1 cellular context compared by ENCODE assay signal in the genomic region with DNA sequence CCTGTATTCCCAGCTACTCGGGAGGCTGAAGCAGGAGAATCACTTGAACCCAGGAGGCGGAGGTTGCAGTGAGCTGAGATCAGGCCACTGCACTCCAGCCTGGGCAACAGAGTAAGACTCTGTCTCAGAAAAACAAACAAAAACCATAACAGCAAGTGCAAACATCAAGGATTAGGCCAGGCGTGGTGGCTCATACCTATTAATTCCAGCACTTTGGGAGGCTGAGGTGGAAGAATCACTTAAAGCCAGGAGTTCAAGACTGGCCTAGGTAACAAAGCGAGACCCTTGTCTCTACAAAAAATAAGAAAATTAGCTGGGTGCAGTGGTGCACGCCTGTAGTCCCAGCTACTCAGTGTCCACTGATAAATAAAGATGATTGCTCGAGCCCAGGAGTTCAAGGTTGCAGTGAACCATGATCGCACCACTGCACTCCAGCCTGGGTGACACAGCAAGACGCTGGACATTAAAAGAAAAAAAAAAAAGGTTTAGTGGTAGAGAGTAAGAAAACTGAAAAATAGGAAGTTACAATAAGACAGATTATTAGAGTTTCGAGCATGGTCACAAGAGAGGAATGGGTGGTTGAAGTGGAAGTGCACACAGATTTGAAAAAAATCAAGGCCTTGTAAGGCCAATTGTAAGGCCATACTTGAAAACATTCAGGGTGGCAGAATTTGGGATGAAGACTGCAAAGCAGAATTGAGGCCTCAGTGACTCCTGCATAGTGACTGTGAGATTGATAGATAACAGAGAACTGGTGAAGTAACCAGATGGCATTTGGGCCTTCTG.
TF ChIP-seq lines count a peak whose summit lies in the region.

No MANE protein-coding gene starts in this region.

TF ChIP-seq in HepG2, 621 proteins besides CTCF, POLR2A, EP300 and RAD21 (continued from another document and continues in another):
- TF ChIP-seq, protein P1, sequence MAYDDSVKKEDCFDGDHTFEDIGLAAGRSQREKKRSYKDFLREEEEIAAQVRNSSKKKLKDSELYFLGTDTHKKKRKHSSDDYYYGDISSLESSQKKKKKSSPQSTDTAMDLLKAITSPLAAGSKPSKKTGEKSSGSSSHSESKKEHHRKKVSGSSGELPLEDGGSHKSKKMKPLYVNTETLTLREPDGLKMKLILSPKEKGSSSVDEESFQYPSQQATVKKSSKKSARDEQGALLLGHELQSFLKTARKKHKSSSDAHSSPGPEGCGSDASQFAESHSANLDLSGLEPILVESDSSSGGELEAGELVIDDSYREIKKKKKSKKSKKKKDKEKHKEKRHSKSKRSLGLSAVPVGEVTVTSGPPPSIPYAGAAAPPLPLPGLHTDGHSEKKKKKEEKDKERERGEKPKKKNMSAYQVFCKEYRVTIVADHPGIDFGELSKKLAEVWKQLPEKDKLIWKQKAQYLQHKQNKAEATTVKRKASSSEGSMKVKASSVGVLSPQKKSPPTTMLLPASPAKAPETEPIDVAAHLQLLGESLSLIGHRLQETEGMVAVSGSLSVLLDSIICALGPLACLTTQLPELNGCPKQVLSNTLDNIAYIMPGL (CRISPR knock-in tag; IDR thresholded peaks at IDR 0.05; ENCODE audit: borderline replicate concordance in 1 of 2, low read depth in 1 of 2): 0 out of 4 replicates have a peak, but pooled peaks of 1 of the 2 experiments have one; percentile 3
- TF ChIP-seq NR2F1 (CRISPR knock-in tag; IDR thresholded peaks at IDR 0.05) (no peak), TAF15 (IDR thresholded peaks at IDR 0.05; ENCODE audit: low read depth, low read length, poor library complexity, severe bottlenecking) (no peak), NR2C2 (CRISPR knock-in tag; IDR thresholded peaks at IDR 0.05; ENCODE audit: borderline replicate concordance) (no peak), ZBTB7A (CRISPR knock-in tag; IDR thresholded peaks at IDR 0.05) (no peak), ZNF878 (CRISPR knock-in tag; IDR thresholded peaks at IDR 0.05) (no peak), HOXA9 (CRISPR knock-in tag; IDR thresholded peaks at IDR 0.05; ENCODE audit: borderline replicate concordance) (no peak), ZNF501 (CRISPR knock-in tag; IDR thresholded peaks at IDR 0.05) (peak; percentile 16; the same call in 1 of the 2 replicates), ZBTB3 (CRISPR knock-in tag; IDR thresholded peaks at IDR 0.05; ENCODE audit: borderline replicate concordance, low read depth) (peak; percentile 98), MAZ (IDR thresholded peaks at IDR 0.05; ENCODE audit: borderline replicate concordance, low read depth, low read length) (no peak), MAZ (CRISPR knock-in tag; IDR thresholded peaks at IDR 0.05; ENCODE audit: low read depth) (no peak), ZSCAN21 (CRISPR knock-in tag; IDR thresholded peaks at IDR 0.05; ENCODE audit: borderline replicate concordance) (no peak), ZNF572 (CRISPR knock-in tag; IDR thresholded peaks at IDR 0.05) (no peak), TMF1 (CRISPR knock-in tag; IDR thresholded peaks at IDR 0.05; ENCODE audit: low read depth) (no peak), TSC22D2 (CRISPR knock-in tag; IDR thresholded peaks at IDR 0.05; ENCODE audit: borderline replicate concordance) (no peak), ZNF703 (CRISPR knock-in tag; IDR thresholded peaks at IDR 0.05; ENCODE audit: borderline replicate concordance) (no peak), NAIF1 (CRISPR knock-in tag; IDR thresholded peaks at IDR 0.05; ENCODE audit: borderline replicate concordance) (0 out of 2 replicates have a peak, but pooled peaks have one; percentile 50), ZSCAN9 (CRISPR knock-in tag; IDR thresholded peaks at IDR 0.05; ENCODE audit: borderline replicate concordance) (no peak), ZNF143 (CRISPR knock-in tag; IDR thresholded peaks at IDR 0.05) (no peak), FOSL2 (CRISPR knock-in tag; IDR thresholded peaks at IDR 0.05) (peak; percentile 38; the same call in 1 of the 2 replicates), ZMYM3 (CRISPR knock-in tag; IDR thresholded peaks at IDR 0.05) (peak; percentile 87), MAFF (IDR thresholded peaks at IDR 0.05; ENCODE audit: low read depth, low read length) (no peak)
- TF ChIP-seq, protein P2, sequence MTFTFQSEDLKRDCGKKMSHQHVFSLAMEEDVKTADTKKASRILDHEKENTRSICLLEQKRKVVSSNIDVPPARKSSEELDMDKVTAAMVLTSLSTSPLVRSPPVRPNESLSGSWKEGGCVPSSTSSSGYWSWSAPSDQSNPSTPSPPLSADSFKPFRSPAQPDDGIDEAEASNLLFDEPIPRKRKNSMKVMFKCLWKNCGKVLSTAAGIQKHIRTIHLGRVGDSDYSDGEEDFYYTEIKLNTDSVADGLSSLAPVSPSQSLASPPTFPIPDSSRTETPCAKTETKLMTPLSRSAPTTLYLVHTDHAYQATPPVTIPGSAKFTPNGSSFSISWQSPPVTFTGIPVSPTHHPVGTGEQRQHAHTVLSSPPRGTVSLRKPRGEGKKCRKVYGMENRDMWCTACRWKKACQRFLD (CRISPR knock-in tag; IDR thresholded peaks at IDR 0.05; ENCODE audit: borderline replicate concordance): no peak
- TF ChIP-seq, protein P3, sequence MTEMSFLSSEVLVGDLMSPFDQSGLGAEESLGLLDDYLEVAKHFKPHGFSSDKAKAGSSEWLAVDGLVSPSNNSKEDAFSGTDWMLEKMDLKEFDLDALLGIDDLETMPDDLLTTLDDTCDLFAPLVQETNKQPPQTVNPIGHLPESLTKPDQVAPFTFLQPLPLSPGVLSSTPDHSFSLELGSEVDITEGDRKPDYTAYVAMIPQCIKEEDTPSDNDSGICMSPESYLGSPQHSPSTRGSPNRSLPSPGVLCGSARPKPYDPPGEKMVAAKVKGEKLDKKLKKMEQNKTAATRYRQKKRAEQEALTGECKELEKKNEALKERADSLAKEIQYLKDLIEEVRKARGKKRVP (CRISPR knock-in tag; IDR thresholded peaks at IDR 0.05): no peak; a peak in 1 of 4 replicates
- TF ChIP-seq, protein P4, sequence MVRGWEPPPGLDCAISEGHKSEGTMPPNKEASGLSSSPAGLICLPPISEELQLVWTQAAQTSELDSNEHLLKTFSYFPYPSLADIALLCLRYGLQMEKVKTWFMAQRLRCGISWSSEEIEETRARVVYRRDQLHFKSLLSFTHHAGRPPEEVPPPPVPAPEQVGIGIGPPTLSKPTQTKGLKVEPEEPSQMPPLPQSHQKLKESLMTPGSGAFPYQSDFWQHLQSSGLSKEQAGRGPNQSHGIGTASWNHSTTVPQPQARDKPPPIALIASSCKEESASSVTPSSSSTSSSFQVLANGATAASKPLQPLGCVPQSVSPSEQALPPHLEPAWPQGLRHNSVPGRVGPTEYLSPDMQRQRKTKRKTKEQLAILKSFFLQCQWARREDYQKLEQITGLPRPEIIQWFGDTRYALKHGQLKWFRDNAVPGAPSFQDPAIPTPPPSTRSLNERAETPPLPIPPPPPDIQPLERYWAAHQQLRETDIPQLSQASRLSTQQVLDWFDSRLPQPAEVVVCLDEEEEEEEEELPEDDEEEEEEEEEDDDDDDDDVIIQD (CRISPR knock-in tag; IDR thresholded peaks at IDR 0.05; ENCODE audit: low read depth): no peak; the same call in 1 of the 2 replicates
- TF ChIP-seq, protein P5, sequence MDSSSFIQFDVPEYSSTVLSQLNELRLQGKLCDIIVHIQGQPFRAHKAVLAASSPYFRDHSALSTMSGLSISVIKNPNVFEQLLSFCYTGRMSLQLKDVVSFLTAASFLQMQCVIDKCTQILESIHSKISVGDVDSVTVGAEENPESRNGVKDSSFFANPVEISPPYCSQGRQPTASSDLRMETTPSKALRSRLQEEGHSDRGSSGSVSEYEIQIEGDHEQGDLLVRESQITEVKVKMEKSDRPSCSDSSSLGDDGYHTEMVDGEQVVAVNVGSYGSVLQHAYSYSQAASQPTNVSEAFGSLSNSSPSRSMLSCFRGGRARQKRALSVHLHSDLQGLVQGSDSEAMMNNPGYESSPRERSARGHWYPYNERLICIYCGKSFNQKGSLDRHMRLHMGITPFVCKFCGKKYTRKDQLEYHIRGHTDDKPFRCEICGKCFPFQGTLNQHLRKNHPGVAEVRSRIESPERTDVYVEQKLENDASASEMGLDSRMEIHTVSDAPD (CRISPR knock-in tag; IDR thresholded peaks at IDR 0.05): no peak
- TF ChIP-seq, protein P6, sequence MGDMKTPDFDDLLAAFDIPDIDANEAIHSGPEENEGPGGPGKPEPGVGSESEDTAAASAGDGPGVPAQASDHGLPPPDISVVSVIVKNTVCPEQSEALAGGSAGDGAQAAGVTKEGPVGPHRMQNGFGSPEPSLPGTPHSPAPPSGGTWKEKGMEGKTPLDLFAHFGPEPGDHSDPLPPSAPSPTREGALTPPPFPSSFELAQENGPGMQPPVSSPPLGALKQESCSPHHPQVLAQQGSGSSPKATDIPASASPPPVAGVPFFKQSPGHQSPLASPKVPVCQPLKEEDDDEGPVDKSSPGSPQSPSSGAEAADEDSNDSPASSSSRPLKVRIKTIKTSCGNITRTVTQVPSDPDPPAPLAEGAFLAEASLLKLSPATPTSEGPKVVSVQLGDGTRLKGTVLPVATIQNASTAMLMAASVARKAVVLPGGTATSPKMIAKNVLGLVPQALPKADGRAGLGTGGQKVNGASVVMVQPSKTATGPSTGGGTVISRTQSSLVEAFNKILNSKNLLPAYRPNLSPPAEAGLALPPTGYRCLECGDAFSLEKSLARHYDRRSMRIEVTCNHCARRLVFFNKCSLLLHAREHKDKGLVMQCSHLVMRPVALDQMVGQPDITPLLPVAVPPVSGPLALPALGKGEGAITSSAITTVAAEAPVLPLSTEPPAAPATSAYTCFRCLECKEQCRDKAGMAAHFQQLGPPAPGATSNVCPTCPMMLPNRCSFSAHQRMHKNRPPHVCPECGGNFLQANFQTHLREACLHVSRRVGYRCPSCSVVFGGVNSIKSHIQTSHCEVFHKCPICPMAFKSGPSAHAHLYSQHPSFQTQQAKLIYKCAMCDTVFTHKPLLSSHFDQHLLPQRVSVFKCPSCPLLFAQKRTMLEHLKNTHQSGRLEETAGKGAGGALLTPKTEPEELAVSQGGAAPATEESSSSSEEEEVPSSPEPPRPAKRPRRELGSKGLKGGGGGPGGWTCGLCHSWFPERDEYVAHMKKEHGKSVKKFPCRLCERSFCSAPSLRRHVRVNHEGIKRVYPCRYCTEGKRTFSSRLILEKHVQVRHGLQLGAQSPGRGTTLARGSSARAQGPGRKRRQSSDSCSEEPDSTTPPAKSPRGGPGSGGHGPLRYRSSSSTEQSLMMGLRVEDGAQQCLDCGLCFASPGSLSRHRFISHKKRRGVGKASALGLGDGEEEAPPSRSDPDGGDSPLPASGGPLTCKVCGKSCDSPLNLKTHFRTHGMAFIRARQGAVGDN (CRISPR knock-in tag; IDR thresholded peaks at IDR 0.05): peak; percentile 56; the same call in 1 of the 2 replicates
- TF ChIP-seq, protein P7, sequence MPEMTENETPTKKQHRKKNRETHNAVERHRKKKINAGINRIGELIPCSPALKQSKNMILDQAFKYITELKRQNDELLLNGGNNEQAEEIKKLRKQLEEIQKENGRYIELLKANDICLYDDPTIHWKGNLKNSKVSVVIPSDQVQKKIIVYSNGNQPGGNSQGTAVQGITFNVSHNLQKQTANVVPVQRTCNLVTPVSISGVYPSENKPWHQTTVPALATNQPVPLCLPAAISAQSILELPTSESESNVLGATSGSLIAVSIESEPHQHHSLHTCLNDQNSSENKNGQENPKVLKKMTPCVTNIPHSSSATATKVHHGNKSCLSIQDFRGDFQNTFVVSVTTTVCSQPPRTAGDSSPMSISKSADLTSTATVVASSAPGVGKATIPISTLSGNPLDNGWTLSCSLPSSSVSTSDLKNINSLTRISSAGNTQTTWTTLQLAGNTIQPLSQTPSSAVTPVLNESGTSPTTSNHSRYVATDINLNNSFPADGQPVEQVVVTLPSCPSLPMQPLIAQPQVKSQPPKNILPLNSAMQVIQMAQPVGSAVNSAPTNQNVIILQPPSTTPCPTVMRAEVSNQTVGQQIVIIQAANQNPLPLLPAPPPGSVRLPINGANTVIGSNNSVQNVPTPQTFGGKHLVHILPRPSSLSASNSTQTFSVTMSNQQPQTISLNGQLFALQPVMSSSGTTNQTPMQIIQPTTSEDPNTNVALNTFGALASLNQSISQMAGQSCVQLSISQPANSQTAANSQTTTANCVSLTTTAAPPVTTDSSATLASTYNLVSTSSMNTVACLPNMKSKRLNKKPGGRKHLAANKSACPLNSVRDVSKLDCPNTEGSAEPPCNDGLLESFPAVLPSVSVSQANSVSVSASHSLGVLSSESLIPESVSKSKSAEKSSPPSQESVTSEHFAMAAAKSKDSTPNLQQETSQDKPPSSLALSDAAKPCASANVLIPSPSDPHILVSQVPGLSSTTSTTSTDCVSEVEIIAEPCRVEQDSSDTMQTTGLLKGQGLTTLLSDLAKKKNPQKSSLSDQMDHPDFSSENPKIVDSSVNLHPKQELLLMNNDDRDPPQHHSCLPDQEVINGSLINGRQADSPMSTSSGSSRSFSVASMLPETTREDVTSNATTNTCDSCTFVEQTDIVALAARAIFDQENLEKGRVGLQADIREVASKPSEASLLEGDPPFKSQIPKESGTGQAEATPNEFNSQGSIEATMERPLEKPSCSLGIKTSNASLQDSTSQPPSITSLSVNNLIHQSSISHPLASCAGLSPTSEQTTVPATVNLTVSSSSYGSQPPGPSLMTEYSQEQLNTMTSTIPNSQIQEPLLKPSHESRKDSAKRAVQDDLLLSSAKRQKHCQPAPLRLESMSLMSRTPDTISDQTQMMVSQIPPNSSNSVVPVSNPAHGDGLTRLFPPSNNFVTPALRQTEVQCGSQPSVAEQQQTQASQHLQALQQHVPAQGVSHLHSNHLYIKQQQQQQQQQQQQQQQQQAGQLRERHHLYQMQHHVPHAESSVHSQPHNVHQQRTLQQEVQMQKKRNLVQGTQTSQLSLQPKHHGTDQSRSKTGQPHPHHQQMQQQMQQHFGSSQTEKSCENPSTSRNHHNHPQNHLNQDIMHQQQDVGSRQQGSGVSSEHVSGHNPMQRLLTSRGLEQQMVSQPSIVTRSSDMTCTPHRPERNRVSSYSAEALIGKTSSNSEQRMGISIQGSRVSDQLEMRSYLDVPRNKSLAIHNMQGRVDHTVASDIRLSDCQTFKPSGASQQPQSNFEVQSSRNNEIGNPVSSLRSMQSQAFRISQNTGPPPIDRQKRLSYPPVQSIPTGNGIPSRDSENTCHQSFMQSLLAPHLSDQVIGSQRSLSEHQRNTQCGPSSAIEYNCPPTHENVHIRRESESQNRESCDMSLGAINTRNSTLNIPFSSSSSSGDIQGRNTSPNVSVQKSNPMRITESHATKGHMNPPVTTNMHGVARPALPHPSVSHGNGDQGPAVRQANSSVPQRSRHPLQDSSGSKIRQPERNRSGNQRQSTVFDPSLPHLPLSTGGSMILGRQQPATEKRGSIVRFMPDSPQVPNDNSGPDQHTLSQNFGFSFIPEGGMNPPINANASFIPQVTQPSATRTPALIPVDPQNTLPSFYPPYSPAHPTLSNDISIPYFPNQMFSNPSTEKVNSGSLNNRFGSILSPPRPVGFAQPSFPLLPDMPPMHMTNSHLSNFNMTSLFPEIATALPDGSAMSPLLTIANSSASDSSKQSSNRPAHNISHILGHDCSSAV (CRISPR knock-in tag; IDR thresholded peaks at IDR 0.05; ENCODE audit: borderline replicate concordance): no peak
- TF ChIP-seq, protein P8, sequence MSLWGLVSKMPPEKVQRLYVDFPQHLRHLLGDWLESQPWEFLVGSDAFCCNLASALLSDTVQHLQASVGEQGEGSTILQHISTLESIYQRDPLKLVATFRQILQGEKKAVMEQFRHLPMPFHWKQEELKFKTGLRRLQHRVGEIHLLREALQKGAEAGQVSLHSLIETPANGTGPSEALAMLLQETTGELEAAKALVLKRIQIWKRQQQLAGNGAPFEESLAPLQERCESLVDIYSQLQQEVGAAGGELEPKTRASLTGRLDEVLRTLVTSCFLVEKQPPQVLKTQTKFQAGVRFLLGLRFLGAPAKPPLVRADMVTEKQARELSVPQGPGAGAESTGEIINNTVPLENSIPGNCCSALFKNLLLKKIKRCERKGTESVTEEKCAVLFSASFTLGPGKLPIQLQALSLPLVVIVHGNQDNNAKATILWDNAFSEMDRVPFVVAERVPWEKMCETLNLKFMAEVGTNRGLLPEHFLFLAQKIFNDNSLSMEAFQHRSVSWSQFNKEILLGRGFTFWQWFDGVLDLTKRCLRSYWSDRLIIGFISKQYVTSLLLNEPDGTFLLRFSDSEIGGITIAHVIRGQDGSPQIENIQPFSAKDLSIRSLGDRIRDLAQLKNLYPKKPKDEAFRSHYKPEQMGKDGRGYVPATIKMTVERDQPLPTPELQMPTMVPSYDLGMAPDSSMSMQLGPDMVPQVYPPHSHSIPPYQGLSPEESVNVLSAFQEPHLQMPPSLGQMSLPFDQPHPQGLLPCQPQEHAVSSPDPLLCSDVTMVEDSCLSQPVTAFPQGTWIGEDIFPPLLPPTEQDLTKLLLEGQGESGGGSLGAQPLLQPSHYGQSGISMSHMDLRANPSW (CRISPR knock-in tag; IDR thresholded peaks at IDR 0.05; ENCODE audit: borderline replicate concordance): no peak
